In genomic region chr4:111274060-111274459, GRCh38 we compare ENCODE assay signal across 27 cellular contexts.
"Had no signal": no experiment of that assay in that cellular context is flagged by ENCODE, and none has a peak within 500 bp of the region (broad histone marks: within the 10 kb centered on the region; RNA-seq: fewer than 3 reads in every experiment).

No MANE protein-coding gene starts in this region.

- ATAC-seq: natural killer cell; psoas muscle; right cardiac atrium; right lobe of liver; stimulated activated memory B cell treated with anti-CD40 and anti-IgM and Interleukin-4, amounts not matched to agents 10 μg/mL and 1 μg/mL and 100 μg/mL, for 72 hours; stimulated activated naive CD8-positive, alpha-beta T cell treated with anti-CD3 and anti-CD28 coated beads, Interleukin-15, amount 100 ng/mL, for 72 hours; stimulated activated naive CD8-positive, alpha-beta T cell treated with anti-CD3 and anti-CD28 coated beads, Interleukin-15, Interleukin-2, amounts not matched to agents 100 U/mL and 50 U/mL, for 24 hours; upper lobe of right lung had no signal

- H3K9ac ChIP-seq: neural progenitor cell, parathyroid adenoma had no signal

- H3K9me3 ChIP-seq: ovary, psoas muscle, right lobe of liver, sigmoid colon, spleen, suprapubic skin, testis, tibial artery, transverse colon, upper lobe of right lung, uterus had no signal

- DNase-seq: natural killer cell; occipital lobe; ovary; psoas muscle; right lobe of liver; sigmoid colon; small intestine; spleen; stimulated activated CD4-positive, alpha-beta T cell treated with anti-CD3 and anti-CD28 coated beads, Interleukin-12 subunit alpha, Interleukin-12 subunit beta, amount 100 ng/mL, for 4 hours; stimulated activated CD4-positive, alpha-beta T cell treated with anti-CD3 and anti-CD28 coated beads, Interleukin-1b, Interleukin-23, amount 100 ng/mL, for 48 hours; stimulated activated CD4-positive, alpha-beta T cell treated with anti-CD3 and anti-CD28 coated beads, Interleukin-4, amount 100 ng/mL, for 1 hour; stimulated activated CD4-positive, alpha-beta T cell treated with anti-CD3 and anti-CD28 coated beads, Interleukin-4, amount 100 ng/mL, for 4 hours; stimulated activated CD8-positive, alpha-beta memory T cell treated with anti-CD3 and anti-CD28 coated beads, Interleukin-4, amount 100 ng/mL, for 48 hours; stimulated activated naive CD4-positive, alpha-beta T cell; stimulated activated naive CD8-positive, alpha-beta T cell treated with anti-CD3 and anti-CD28 coated beads, Interleukin-15, amount 100 ng/mL, for 72 hours; stimulated activated naive CD8-positive, alpha-beta T cell treated with anti-CD3 and anti-CD28 coated beads, Interleukin-15, Interleukin-2, amounts not matched to agents 100 U/mL and 50 U/mL, for 24 hours; substantia nigra; testis; tibial artery; transverse colon; upper lobe of right lung; uterus had no signal

- H3K27me3 ChIP-seq: neural progenitor cell, ovary, right lobe of liver, sigmoid colon, spleen, suprapubic skin, testis, tibial artery, transverse colon, upper lobe of right lung, uterus had no signal

- H3K36me3 ChIP-seq: neural progenitor cell, ovary, right lobe of liver, sigmoid colon, spleen, suprapubic skin, tibial artery, transverse colon, upper lobe of right lung, uterus had no signal

- H3K4me1 ChIP-seq: neural progenitor cell, parathyroid adenoma, psoas muscle, right lobe of liver, sigmoid colon, spleen, suprapubic skin, testis, upper lobe of right lung, uterus had no signal

- H3K4me3 ChIP-seq: neural progenitor cell, ovary, psoas muscle, right lobe of liver, sigmoid colon, spleen, suprapubic skin, testis, tibial artery, transverse colon, upper lobe of right lung, uterus had no signal
